In genomic region chr11:14578551-14578956, GRCh38 we compare ENCODE assay signal across 8 cellular contexts. TPM values are rescaled to one million over a fixed set of nuclear protein-coding genes. Genes with fewer than 3 reads are reported as not detected.
A peak's percentile ranks its signal among the peaks of the same experiment; 100 is the strongest.
DNase-seq lines count a peak whose midpoint lies in the region; ATAC-seq, FAIRE-seq and TF ChIP-seq lines count a peak whose summit lies in the region.

No MANE protein-coding gene starts in this region.

- DNase-seq in NB4 (ENCODE audit: low read depth) = peak; percentile 91
- peak; percentile 41 for DNase-seq in activated CD4-positive, alpha-beta T cell treated with anti-CD3 and anti-CD28 coated beads for 1 hour
- peak; percentile 87 for DNase-seq in endothelial cell of umbilical vein (ENCODE audit: low read depth, low spot score)
- peak; percentile 33 for DNase-seq in skeletal muscle cell (ENCODE audit: low read depth)
- DNase-seq in cortex of kidney (lab: John Stamatoyannopoulos, UW) = no peak
- no peak for DNase-seq in HPDE6-E6E7 (ENCODE audit: extremely low spot score)

- CTCF ChIA-PET in endothelial cell of umbilical vein (lab: Charles Lee) = interaction anchor here (1.1 to 2.3 kb wide), 3 partner anchors 9 to 66 kb away, joined by 5 to 8 read pairs (median 5); partner anchors contain the start of gene PDE3B

- H3K9ac ChIP-seq in endothelial cell of umbilical vein (replicated peaks; ENCODE audit: extremely low read depth, insufficient read depth, low read length) = peak overlapping the region; percentile 24

- POLR2A ChIA-PET in endothelial cell of umbilical vein (lab: Charles Lee) = no interaction called here

- H3K27ac ChIP-seq in endothelial cell of umbilical vein (ENCODE audit: insufficient read depth, low read depth, low read length) = peak overlapping the region; percentile 53

- H3K9me1 ChIP-seq in endothelial cell of umbilical vein (replicated peaks; ENCODE audit: control insufficient read depth, extremely low read depth, insufficient read depth, low read length) = no peaks in the 10 kb centered on the region

- H4K20me1 ChIP-seq in endothelial cell of umbilical vein (replicated peaks; ENCODE audit: control insufficient read depth, extremely low read depth, insufficient read depth, low read length) = no peaks in the 10 kb centered on the region

- TF ChIP-seq CTCF in NB4 (IDR thresholded peaks at IDR 0.05; ENCODE audit: low read depth, low read length) (no peak), endothelial cell of umbilical vein (IDR thresholded peaks at IDR 0.05; ENCODE audit: extremely low read depth in 1 of 2, insufficient read depth in 1 of 2, low read depth in 1 of 2, low read length in 2 of 2) (no peak)

- BruUV-seq in endothelial cell of umbilical vein (replicated peaks; lab: Mats Ljungman, UMichigan) = no TSS peak

- H3K4me1 ChIP-seq in endothelial cell of umbilical vein (ENCODE audit: control insufficient read depth, extremely low read depth, insufficient read depth, low read length) = peaks cover 12% of the 10 kb centered on the region

- ATAC-seq in GM18502 (IDR thresholded peaks at IDR 0.05; ENCODE audit: poor library complexity, unreplicated experiment) (peak; percentile 99), HG02571 (IDR thresholded peaks at IDR 0.05; ENCODE audit: unreplicated experiment) (peak; percentile 98)

- H3K27me3 ChIP-seq in endothelial cell of umbilical vein (ENCODE audit: control insufficient read depth in 2 of 2, insufficient read depth in 2 of 2, low read length in 2 of 2) = peaks cover 0 to 2% of the 10 kb centered on the region in 2 experiments

- dilution Hi-C loops in endothelial cell of umbilical vein (cut with MboI; ENCODE audit: extremely low pct_ligation_motif_present, low sequenced_read_pairs) = no loop called here

- H3K4me3 ChIP-seq in NB4 (ENCODE audit: low read depth, low read length) (no peak overlapping the region), endothelial cell of umbilical vein (replicated peaks in 1 of 3; ENCODE audit: insufficient read depth in 1 of 3, low read depth in 1 of 3, low read length in 3 of 3) (peak overlapping the region in 1 of 3 experiments; percentile 11), skeletal muscle cell (ENCODE audit: low read depth, low read length) (no peak overlapping the region)

- peak overlapping the region; percentile 68 for H3K4me2 ChIP-seq in endothelial cell of umbilical vein (ENCODE audit: insufficient read depth, low read length)

- TF ChIP-seq POLR2A in NB4 (IDR thresholded peaks at IDR 0.05; ENCODE audit: extremely low read depth, insufficient read length) = no peak
- TF ChIP-seq POLR2A in endothelial cell of umbilical vein (IDR thresholded peaks at IDR 0.05; ENCODE audit: low read depth, low read length) = no peak

- intact Hi-C loops in endothelial cell of umbilical vein (cut with micrococcal nuclease) = loop anchor here (5.0 kb wide), 1 partner anchor 314 kb away; the partner anchor contains the start of gene CYP2R1

- peak overlapping the region; percentile 69 for H2AFZ ChIP-seq in endothelial cell of umbilical vein (ENCODE audit: low read depth, low read length)

- no peaks in the 10 kb centered on the region for H3K9me3 ChIP-seq in endothelial cell of umbilical vein (replicated peaks; ENCODE audit: control insufficient read depth, insufficient read depth, low read length)

- H3K79me2 ChIP-seq in endothelial cell of umbilical vein (ENCODE audit: control insufficient read depth, insufficient read depth, low read length) = no peaks in the 10 kb centered on the region

- FAIRE-seq in endothelial cell of umbilical vein (lab: Jason Lieb, UNC) = peak; percentile 89

- H3K36me3 ChIP-seq in endothelial cell of umbilical vein (ENCODE audit: control insufficient read depth in 2 of 2, extremely low read depth in 1 of 2, insufficient read depth in 2 of 2, low read length in 2 of 2) = no peaks in the 10 kb centered on the region

TF ChIP-seq in endothelial cell of umbilical vein, 7 proteins besides CTCF, POLR2A, EP300 and RAD21:
- TF ChIP-seq FOS (IDR thresholded peaks at IDR 0.05; ENCODE audit: borderline replicate concordance, insufficient read depth, low read length) (no peak), JUN (IDR thresholded peaks at IDR 0.05; ENCODE audit: borderline replicate concordance, insufficient read depth, insufficient read length, low read depth) (peak; percentile 28), GATA2 (IDR thresholded peaks at IDR 0.05; ENCODE audit: insufficient read depth, insufficient read length, low read depth, low read length) (no peak), POLR2AphosphoS5 (IDR thresholded peaks at IDR 0.05; ENCODE audit: insufficient read depth, low read depth, low read length) (peak; percentile 43), EZH2 (IDR thresholded peaks at IDR 0.05; ENCODE audit: borderline replicate concordance, low read depth, low read length, severe bottlenecking) (no peak), MYC (IDR thresholded peaks at IDR 0.05; ENCODE audit: low read depth, low read length) (no peak)
- TF ChIP-seq, protein P1, sequence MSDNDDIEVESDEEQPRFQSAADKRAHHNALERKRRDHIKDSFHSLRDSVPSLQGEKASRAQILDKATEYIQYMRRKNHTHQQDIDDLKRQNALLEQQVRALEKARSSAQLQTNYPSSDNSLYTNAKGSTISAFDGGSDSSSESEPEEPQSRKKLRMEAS (IDR thresholded peaks at IDR 0.05; ENCODE audit: insufficient read depth, insufficient read length) = no peak

RNA-seq across cellular contexts. Expression of gene PSMA1, which starts 58.4 kb away (rescaled TPM):
- total RNA-seq in endothelial cell of umbilical vein = 194 and 203 TPM in 2 replicates
- polyA plus RNA-seq in endothelial cell of umbilical vein = 185 and 220 TPM in 2 replicates
- polyA plus RNA-seq in endothelial cell of umbilical vein (2011; cell fraction: cytosol; rRNA removed) = 178 and 179 TPM in 2 replicates
- 417 and 556 TPM in 2 replicates for polyA plus RNA-seq in endothelial cell of umbilical vein (2011; cell fraction: nucleus; rRNA removed)
- 237 and 350 TPM in 2 replicates for polyA plus RNA-seq in endothelial cell of umbilical vein (2012)
- 135 and 144 TPM in 2 replicates for polyA minus RNA-seq in endothelial cell of umbilical vein
- polyA minus RNA-seq in endothelial cell of umbilical vein (2011; cell fraction: cytosol; rRNA and poly(A)+ RNA removed) = 90.4 TPM
- polyA minus RNA-seq in endothelial cell of umbilical vein (2011; cell fraction: nucleus; rRNA and poly(A)+ RNA removed) = 56.7 and 88.4 TPM in 2 replicates

Comparison
In these comparisons a context has a peak if more than half of its experiments do, and no peak if none do; other contexts are left out.
1. DNase-seq: peak in NB4 (single experiment), activated CD4-positive, alpha-beta T cell treated with anti-CD3 and anti-CD28 coated beads for 1 hour (single experiment), endothelial cell of umbilical vein (single experiment) and skeletal muscle cell (single experiment); none in cortex of kidney (single experiment) and HPDE6-E6E7 (single experiment).